1 cellular context compared by ENCODE assay signal in the genomic region with DNA sequence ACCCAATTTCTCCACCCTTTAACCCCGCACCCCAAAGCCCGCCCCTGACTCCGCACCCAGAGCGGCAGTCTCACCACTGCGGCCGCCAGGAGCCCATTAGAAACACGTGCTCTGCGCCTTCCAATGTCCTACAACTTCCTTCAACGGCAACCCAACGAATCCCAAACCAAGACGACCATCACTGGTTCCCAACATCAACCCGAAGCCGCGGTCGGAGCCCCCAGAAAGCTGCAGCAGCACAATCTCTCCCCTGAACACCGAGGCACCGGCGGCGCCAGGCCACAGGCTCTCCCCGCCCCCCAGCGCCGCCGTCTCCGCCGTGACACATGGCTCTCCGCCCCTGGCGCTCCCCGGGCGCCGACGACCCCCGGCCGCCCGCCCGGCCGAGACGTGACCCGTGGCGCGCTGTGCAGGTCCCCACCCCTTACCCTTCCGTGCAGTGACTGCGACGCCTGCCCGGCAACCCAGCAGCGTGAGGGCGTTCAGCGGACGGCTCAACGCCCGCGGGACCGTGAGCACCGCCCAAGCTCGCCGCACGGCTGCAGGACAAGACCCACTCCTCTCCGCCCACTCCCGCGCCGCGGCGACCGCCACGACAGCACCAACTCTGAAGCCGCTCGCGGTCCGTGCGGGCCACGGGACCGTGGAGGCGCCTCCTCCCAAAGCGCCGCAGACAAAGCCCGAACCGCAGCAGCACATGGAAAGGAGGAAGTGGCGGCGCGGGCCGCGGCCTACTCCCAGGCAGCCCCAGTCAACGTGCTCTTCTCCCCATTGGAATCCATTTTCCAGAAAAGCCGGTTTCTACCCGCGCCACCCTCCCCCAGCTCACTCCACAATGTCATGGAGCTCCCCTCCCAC.
TF ChIP-seq lines count a peak whose summit lies in the region.

No MANE protein-coding gene starts in this region.

TF ChIP-seq in HEK293, 187 proteins besides CTCF, POLR2A, EP300 and RAD21 (continued from another document):
- TF ChIP-seq ZNF121 (tag by site-specific recombination; IDR thresholded peaks at IDR 0.05), result peak; percentile 45; the same call in 1 of the 2 replicates
- peak; percentile 94 for TF ChIP-seq ZFHX2 (tag by site-specific recombination; conservative IDR thresholded peaks at IDR 0.05)
- peak; percentile 88 for TF ChIP-seq EGR2 (tag by site-specific recombination; IDR thresholded peaks at IDR 0.05; ENCODE audit: low read depth)
- 0 out of 2 replicates have a peak, but pooled peaks have one; percentile 8 for TF ChIP-seq ZNF768 (tag by site-specific recombination; IDR thresholded peaks at IDR 0.05)
- TF ChIP-seq SP3 (tag by site-specific recombination; IDR thresholded peaks at IDR 0.05), result peak; percentile 67
- peak; percentile 64 for TF ChIP-seq SP2 (tag by site-specific recombination; IDR thresholded peaks at IDR 0.05)
- TF ChIP-seq ZNF596 (tag by site-specific recombination; IDR thresholded peaks at IDR 0.05), result 0 out of 2 replicates have a peak, but pooled peaks have one; percentile 4
- TF ChIP-seq ZNF433 (tag by site-specific recombination; IDR thresholded peaks at IDR 0.05; ENCODE audit: low read depth), result no peak
- no peak for TF ChIP-seq ZNF626 (tag by site-specific recombination; IDR thresholded peaks at IDR 0.05)
- TF ChIP-seq SP7 (tag by site-specific recombination; IDR thresholded peaks at IDR 0.05), result no peak
- 0 out of 2 replicates have a peak, but pooled peaks have one; percentile 10 for TF ChIP-seq ZNF184 (tag by site-specific recombination; IDR thresholded peaks at IDR 0.05)
- no peak for TF ChIP-seq ZNF366 (tag by site-specific recombination; conservative IDR thresholded peaks at IDR 0.05)
- no peak for TF ChIP-seq ZNF274 (IDR thresholded peaks at IDR 0.05; ENCODE audit: low read length)
- no peak for TF ChIP-seq ZNF274 (tag by site-specific recombination; IDR thresholded peaks at IDR 0.05; ENCODE audit: borderline replicate concordance)
- TF ChIP-seq BCL11B (tag by site-specific recombination; IDR thresholded peaks at IDR 0.05; ENCODE audit: low read depth), result 0 out of 2 replicates have a peak, but pooled peaks have one; percentile 15
- TF ChIP-seq ZNF600 (tag by site-specific recombination; IDR thresholded peaks at IDR 0.05), result peak; percentile 38; the same call in 1 of the 2 replicates
- 0 out of 2 replicates have a peak, but pooled peaks have one; percentile 4 for TF ChIP-seq ZNF514 (tag by site-specific recombination; IDR thresholded peaks at IDR 0.05)
- peak; percentile 30 for TF ChIP-seq KLF9 (tag by site-specific recombination; IDR thresholded peaks at IDR 0.05; ENCODE audit: low read depth)
- TF ChIP-seq KLF16 (tag by site-specific recombination; IDR thresholded peaks at IDR 0.05), result peak; percentile 66; the same call in 1 of the 2 replicates
- TF ChIP-seq ZNF621 (tag by site-specific recombination; IDR thresholded peaks at IDR 0.05), result no peak
- TF ChIP-seq, protein P1, sequence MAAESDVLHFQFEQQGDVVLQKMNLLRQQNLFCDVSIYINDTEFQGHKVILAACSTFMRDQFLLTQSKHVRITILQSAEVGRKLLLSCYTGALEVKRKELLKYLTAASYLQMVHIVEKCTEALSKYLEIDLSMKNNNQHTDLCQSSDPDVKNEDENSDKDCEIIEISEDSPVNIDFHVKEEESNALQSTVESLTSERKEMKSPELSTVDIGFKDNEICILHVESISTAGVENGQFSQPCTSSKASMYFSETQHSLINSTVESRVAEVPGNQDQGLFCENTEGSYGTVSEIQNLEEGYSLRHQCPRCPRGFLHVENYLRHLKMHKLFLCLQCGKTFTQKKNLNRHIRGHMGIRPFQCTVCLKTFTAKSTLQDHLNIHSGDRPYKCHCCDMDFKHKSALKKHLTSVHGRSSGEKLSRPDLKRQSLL (tag by site-specific recombination; IDR thresholded peaks at IDR 0.05), result 0 out of 2 replicates have a peak, but pooled peaks have one; percentile 40
- TF ChIP-seq ZBTB8A (tag by site-specific recombination; IDR thresholded peaks at IDR 0.05), result peak; percentile 56
- no peak for TF ChIP-seq REPIN1 (tag by site-specific recombination; IDR thresholded peaks at IDR 0.05; ENCODE audit: low read depth)
- no peak for TF ChIP-seq YY1 (tag by site-specific recombination; IDR thresholded peaks at IDR 0.05)
- TF ChIP-seq, protein P2, sequence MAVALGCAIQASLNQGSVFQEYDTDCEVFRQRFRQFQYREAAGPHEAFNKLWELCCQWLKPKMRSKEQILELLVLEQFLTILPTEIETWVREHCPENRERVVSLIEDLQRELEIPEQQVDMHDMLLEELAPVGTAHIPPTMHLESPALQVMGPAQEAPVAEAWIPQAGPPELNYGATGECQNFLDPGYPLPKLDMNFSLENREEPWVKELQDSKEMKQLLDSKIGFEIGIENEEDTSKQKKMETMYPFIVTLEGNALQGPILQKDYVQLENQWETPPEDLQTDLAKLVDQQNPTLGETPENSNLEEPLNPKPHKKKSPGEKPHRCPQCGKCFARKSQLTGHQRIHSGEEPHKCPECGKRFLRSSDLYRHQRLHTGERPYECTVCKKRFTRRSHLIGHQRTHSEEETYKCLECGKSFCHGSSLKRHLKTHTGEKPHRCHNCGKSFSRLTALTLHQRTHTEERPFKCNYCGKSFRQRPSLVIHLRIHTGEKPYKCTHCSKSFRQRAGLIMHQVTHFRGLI (tag by site-specific recombination; IDR thresholded peaks at IDR 0.05), result no peak
- TF ChIP-seq GLI2 (tag by site-specific recombination; IDR thresholded peaks at IDR 0.05; ENCODE audit: borderline replicate concordance, low read depth), result no peak
- 0 out of 2 replicates have a peak, but pooled peaks have one; percentile 13 for TF ChIP-seq ZSCAN30 (tag by site-specific recombination; IDR thresholded peaks at IDR 0.05)
- no peak; the same call in 1 of the 2 replicates for TF ChIP-seq ZNF610 (tag by site-specific recombination; IDR thresholded peaks at IDR 0.05; ENCODE audit: borderline replicate concordance)
- TF ChIP-seq, protein P3, sequence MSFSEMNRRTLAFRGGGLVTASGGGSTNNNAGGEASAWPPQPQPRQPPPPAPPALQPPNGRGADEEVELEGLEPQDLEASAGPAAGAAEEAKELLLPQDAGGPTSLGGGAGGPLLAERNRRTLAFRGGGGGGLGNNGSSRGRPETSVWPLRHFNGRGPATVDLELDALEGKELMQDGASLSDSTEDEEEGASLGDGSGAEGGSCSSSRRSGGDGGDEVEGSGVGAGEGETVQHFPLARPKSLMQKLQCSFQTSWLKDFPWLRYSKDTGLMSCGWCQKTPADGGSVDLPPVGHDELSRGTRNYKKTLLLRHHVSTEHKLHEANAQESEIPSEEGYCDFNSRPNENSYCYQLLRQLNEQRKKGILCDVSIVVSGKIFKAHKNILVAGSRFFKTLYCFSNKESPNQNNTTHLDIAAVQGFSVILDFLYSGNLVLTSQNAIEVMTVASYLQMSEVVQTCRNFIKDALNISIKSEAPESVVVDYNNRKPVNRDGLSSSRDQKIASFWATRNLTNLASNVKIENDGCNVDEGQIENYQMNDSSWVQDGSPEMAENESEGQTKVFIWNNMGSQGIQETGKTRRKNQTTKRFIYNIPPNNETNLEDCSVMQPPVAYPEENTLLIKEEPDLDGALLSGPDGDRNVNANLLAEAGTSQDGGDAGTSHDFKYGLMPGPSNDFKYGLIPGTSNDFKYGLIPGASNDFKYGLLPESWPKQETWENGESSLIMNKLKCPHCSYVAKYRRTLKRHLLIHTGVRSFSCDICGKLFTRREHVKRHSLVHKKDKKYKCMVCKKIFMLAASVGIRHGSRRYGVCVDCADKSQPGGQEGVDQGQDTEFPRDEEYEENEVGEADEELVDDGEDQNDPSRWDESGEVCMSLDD (tag by site-specific recombination; IDR thresholded peaks at IDR 0.05), result 0 out of 2 replicates have a peak, but pooled peaks have one; percentile 73
- 0 out of 2 replicates have a peak, but pooled peaks have one; percentile 3 for TF ChIP-seq ZNF140 (tag by site-specific recombination; IDR thresholded peaks at IDR 0.05)
- TF ChIP-seq ZNF426 (tag by site-specific recombination; IDR thresholded peaks at IDR 0.05), result peak; percentile 10; the same call in 1 of the 2 replicates
- TF ChIP-seq ZNF155 (tag by site-specific recombination; IDR thresholded peaks at IDR 0.05), result no peak
- no peak for TF ChIP-seq ZNF112 (tag by site-specific recombination; IDR thresholded peaks at IDR 0.05)
- TF ChIP-seq, protein P4, sequence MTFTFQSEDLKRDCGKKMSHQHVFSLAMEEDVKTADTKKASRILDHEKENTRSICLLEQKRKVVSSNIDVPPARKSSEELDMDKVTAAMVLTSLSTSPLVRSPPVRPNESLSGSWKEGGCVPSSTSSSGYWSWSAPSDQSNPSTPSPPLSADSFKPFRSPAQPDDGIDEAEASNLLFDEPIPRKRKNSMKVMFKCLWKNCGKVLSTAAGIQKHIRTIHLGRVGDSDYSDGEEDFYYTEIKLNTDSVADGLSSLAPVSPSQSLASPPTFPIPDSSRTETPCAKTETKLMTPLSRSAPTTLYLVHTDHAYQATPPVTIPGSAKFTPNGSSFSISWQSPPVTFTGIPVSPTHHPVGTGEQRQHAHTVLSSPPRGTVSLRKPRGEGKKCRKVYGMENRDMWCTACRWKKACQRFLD (tag by site-specific recombination; IDR thresholded peaks at IDR 0.05), result 0 out of 2 replicates have a peak, but pooled peaks have one; percentile 50
- TF ChIP-seq, protein P5, sequence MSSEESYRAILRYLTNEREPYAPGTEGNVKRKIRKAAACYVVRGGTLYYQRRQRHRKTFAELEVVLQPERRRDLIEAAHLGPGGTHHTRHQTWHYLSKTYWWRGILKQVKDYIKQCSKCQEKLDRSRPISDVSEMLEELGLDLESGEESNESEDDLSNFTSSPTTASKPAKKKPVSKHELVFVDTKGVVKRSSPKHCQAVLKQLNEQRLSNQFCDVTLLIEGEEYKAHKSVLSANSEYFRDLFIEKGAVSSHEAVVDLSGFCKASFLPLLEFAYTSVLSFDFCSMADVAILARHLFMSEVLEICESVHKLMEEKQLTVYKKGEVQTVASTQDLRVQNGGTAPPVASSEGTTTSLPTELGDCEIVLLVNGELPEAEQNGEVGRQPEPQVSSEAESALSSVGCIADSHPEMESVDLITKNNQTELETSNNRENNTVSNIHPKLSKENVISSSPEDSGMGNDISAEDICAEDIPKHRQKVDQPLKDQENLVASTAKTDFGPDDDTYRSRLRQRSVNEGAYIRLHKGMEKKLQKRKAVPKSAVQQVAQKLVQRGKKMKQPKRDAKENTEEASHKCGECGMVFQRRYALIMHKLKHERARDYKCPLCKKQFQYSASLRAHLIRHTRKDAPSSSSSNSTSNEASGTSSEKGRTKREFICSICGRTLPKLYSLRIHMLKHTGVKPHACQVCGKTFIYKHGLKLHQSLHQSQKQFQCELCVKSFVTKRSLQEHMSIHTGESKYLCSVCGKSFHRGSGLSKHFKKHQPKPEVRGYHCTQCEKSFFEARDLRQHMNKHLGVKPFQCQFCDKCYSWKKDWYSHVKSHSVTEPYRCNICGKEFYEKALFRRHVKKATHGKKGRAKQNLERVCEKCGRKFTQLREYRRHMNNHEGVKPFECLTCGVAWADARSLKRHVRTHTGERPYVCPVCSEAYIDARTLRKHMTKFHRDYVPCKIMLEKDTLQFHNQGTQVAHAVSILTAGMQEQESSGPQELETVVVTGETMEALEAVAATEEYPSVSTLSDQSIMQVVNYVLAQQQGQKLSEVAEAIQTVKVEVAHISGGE (tag by site-specific recombination; conservative IDR thresholded peaks at IDR 0.05; ENCODE audit: low read depth), result peak; percentile 81
